Comparison of ENCODE assay signal across 17 cellular contexts in the genomic region with DNA sequence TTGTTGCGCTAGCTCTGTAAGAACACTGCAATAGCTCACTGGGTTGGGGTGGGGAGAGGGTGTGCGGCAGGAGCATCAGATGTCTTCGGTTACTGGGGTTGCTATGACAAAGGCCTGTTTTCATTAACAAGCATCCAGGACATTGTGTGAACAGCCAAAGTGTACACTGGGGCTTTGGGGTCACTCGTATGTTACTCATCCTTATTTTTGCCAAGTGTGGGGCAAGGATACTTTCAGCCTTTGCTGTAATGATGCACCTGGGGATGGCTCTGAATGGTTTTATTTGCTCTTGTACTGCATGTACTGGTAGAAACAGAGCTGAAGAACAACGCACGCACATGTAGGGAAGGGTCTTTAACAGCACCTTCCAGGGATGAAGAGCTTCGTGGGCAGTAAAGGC.
DNase-seq lines count a peak whose midpoint lies in the region; ATAC-seq lines count a peak whose summit lies in the region.
"Had no signal": no experiment of that assay in that cellular context is flagged by ENCODE, and none has a peak within 500 bp of the region (broad histone marks: within the 10 kb centered on the region; RNA-seq: fewer than 3 reads in every experiment).

No MANE protein-coding gene starts in this region.

- no peak overlapping the region for H3K27ac ChIP-seq in mesendoderm (ENCODE audit: low read depth, low read length)
- H3K27ac ChIP-seq: spleen had no signal

- no peaks in the 10 kb centered on the region for H3K27me3 Mint-ChIP-seq in stimulated activated naive CD8-positive, alpha-beta T cell treated with anti-CD3 and anti-CD28 coated beads, Interleukin-15, amount 100 ng/mL, for 72 hours
- H3K27me3 Mint-ChIP-seq: activated CD4-positive, alpha-beta T cell treated with anti-CD3 and anti-CD28 coated beads, Interleukin-2, amount 10 ng/mL, durations not matched to agents 7 days and 5 days had no signal

- no peak for DNase-seq in stimulated activated naive CD8-positive, alpha-beta T cell treated with anti-CD3 and anti-CD28 coated beads, Interleukin-15, amount 100 ng/mL, for 72 hours
- DNase-seq in stimulated activated naive CD8-positive, alpha-beta T cell treated with anti-CD3 and anti-CD28 coated beads, Interleukin-15, Interleukin-2, amounts not matched to agents 100 U/mL and 50 U/mL, for 24 hours, result no peak
- DNase-seq in fibroblast of the conjunctiva (ENCODE audit: low read depth), result peak; percentile 93
- DNase-seq in renal cortical epithelial cell (ENCODE audit: low read depth), result peak; percentile 6
- DNase-seq in cerebellar nuclear complex (lab: John Stamatoyannopoulos, UW), result no peak
- DNase-seq in mesendoderm, result no peak
- DNase-seq: activated CD4-positive, alpha-beta T cell treated with anti-CD3 and anti-CD28 coated beads, Interleukin-2, amount 10 ng/mL, durations not matched to agents 7 days and 5 days; NCI-H1105; spleen; SW 1271; transverse colon had no signal

- ATAC-seq in stimulated activated naive CD8-positive, alpha-beta T cell treated with anti-CD3 and anti-CD28 coated beads, Interleukin-15, amount 100 ng/mL, for 72 hours, result peak; percentile 28
- ATAC-seq in stimulated activated naive CD8-positive, alpha-beta T cell treated with anti-CD3 and anti-CD28 coated beads, Interleukin-15, Interleukin-2, amounts not matched to agents 100 U/mL and 50 U/mL, for 24 hours, result no peak
- no peak for ATAC-seq in HG02588 (IDR thresholded peaks at IDR 0.05; ENCODE audit: unreplicated experiment)
- no peak for ATAC-seq in GM18858 (IDR thresholded peaks at IDR 0.05; ENCODE audit: unreplicated experiment)
- ATAC-seq: Panc1 had no signal

- no peak overlapping the region for H2BK120ac ChIP-seq in mesendoderm (ENCODE audit: low read depth, low read length)

- no peak overlapping the region for H3K56ac ChIP-seq in mesendoderm (ENCODE audit: low read length)

- peaks cover 66% of the 10 kb centered on the region for H3K4me1 Mint-ChIP-seq in stimulated activated naive CD8-positive, alpha-beta T cell treated with anti-CD3 and anti-CD28 coated beads, Interleukin-15, amount 100 ng/mL, for 72 hours

- H3K4ac ChIP-seq in mesendoderm (ENCODE audit: low read depth, low read length), result no peak overlapping the region

- no peaks in the 10 kb centered on the region for H3K79me2 ChIP-seq in mesendoderm (ENCODE audit: control insufficient read depth, insufficient read depth, low read length)

- no peak overlapping the region for H3K4me3 Mint-ChIP-seq in stimulated activated naive CD8-positive, alpha-beta T cell treated with anti-CD3 and anti-CD28 coated beads, Interleukin-15, amount 100 ng/mL, for 72 hours
- H3K4me3 Mint-ChIP-seq: activated CD4-positive, alpha-beta T cell treated with anti-CD3 and anti-CD28 coated beads, Interleukin-2, amount 10 ng/mL, durations not matched to agents 7 days and 5 days; neural crest cell had no signal

- H3K4me3 ChIP-seq in mesendoderm (ENCODE audit: low read length), result no peak overlapping the region
- H3K4me3 ChIP-seq: lung, spleen, transverse colon had no signal

- peak overlapping the region in 1 of 2 donors; percentile 20 for H3K27ac Mint-ChIP-seq in stimulated activated naive CD8-positive, alpha-beta T cell treated with anti-CD3 and anti-CD28 coated beads, Interleukin-15, amount 100 ng/mL, for 72 hours
- H3K27ac Mint-ChIP-seq: activated CD4-positive, alpha-beta T cell treated with anti-CD3 and anti-CD28 coated beads, Interleukin-2, amount 10 ng/mL, durations not matched to agents 7 days and 5 days; activated T-helper 2 cell treated with anti-CD3 and anti-CD28 coated beads, Interferon-gamma antibody, Interleukin-2, Interleukin-4, amounts not matched to agents 10 μg/mL and 5 μg/mL and 100 μg/mL, durations not matched to agents 14 hours and 24 hours and 36 hours had no signal

- no peak overlapping the region for H4K5ac ChIP-seq in mesendoderm (ENCODE audit: low read length)

- no CpG with 5 or more reads among the region's 7 CpGs for WGBS in mesendoderm (ENCODE audit: extremely low coverage, insufficient coverage, low lambda C conversion rate)

- H3K4me1 ChIP-seq in mesendoderm (ENCODE audit: control insufficient read depth, low read depth, low read length), result peaks cover 3% of the 10 kb centered on the region

- H3K18ac ChIP-seq in mesendoderm (ENCODE audit: low read length), result no peak overlapping the region

- no peak overlapping the region for H2BK5ac ChIP-seq in mesendoderm (ENCODE audit: low read length)

- H3K79me1 ChIP-seq in mesendoderm (ENCODE audit: low read length), result no peaks in the 10 kb centered on the region

- no peak overlapping the region for H3K4me2 ChIP-seq in mesendoderm (ENCODE audit: low read length)

- H3K9me3 Mint-ChIP-seq in stimulated activated naive CD8-positive, alpha-beta T cell treated with anti-CD3 and anti-CD28 coated beads, Interleukin-15, amount 100 ng/mL, for 72 hours, result no peaks in the 10 kb centered on the region
- H3K9me3 Mint-ChIP-seq: activated CD4-positive, alpha-beta T cell treated with anti-CD3 and anti-CD28 coated beads, Interleukin-2, amount 10 ng/mL, durations not matched to agents 7 days and 5 days; activated T-helper 2 cell treated with anti-CD3 and anti-CD28 coated beads, Interferon-gamma antibody, Interleukin-2, Interleukin-4, amounts not matched to agents 10 μg/mL and 5 μg/mL and 100 μg/mL, durations not matched to agents 14 hours and 24 hours and 36 hours; neural crest cell had no signal

- no peaks in the 10 kb centered on the region for H3K27me3 ChIP-seq in mesendoderm (ENCODE audit: insufficient read depth, low read length, poor library complexity)
- H3K27me3 ChIP-seq: spleen, transverse colon had no signal

- no peak overlapping the region for H3K9ac ChIP-seq in mesendoderm (ENCODE audit: low read length)

- H4K8ac ChIP-seq in mesendoderm (ENCODE audit: low read depth, low read length), result no peak overlapping the region

- no peak overlapping the region for H2BK15ac ChIP-seq in mesendoderm (replicated peaks; ENCODE audit: low read depth)

- H2AK5ac ChIP-seq in mesendoderm (ENCODE audit: low read length), result no peak overlapping the region

- no peak overlapping the region for H3K23ac ChIP-seq in mesendoderm (ENCODE audit: low read length)

- no peaks in the 10 kb centered on the region for H3K36me3 ChIP-seq in mesendoderm (ENCODE audit: control insufficient read depth, insufficient read depth, low read length)
- H3K36me3 ChIP-seq: transverse colon had no signal

Comparison
In these comparisons a context has a peak if more than half of its experiments do, and no peak if none do; other contexts are left out.
1. DNase-seq: peak in fibroblast of the conjunctiva (single experiment) and renal cortical epithelial cell (single experiment); none in stimulated activated naive CD8-positive, alpha-beta T cell treated with anti-CD3 and anti-CD28 coated beads, Interleukin-15, amount 100 ng/mL, for 72 hours (0 of 2), stimulated activated naive CD8-positive, alpha-beta T cell treated with anti-CD3 and anti-CD28 coated beads, Interleukin-15, Interleukin-2, amounts not matched to agents 100 U/mL and 50 U/mL, for 24 hours (single experiment), cerebellar nuclear complex (0 of 2) and mesendoderm (single experiment).